ENCODE assay signal across 10 cellular contexts in genomic region chr1:206000641-206001339, GRCh38. TPM values are rescaled to one million over a fixed set of nuclear protein-coding genes. Genes with fewer than 3 reads are reported as not detected.
DNase-seq lines count a peak whose midpoint lies in the region; TF ChIP-seq lines count a peak whose summit lies in the region.
"Had no signal": no experiment of that assay in that cellular context is flagged by ENCODE, and none has a peak within 500 bp of the region (broad histone marks: within the 10 kb centered on the region; RNA-seq: fewer than 3 reads in every experiment).

No MANE protein-coding gene starts in this region.

- no peak for TF ChIP-seq POLR2A in NB4 (IDR thresholded peaks at IDR 0.05; ENCODE audit: extremely low read depth, insufficient read length)

- H3K36me3 ChIP-seq in A673 (ENCODE audit: insufficient read depth, low read length, poor library complexity, severe bottlenecking) = no peaks in the 10 kb centered on the region

- peak overlapping the region; percentile 13 to 46 for H3K27ac ChIP-seq in coronary artery
- H3K27ac ChIP-seq in skin epidermis = peak overlapping the region in 20 of 21 experiments; percentile 32 to 93 (median 85)
- no peak overlapping the region for H3K27ac ChIP-seq in A673 (ENCODE audit: low read depth, low read length, poor library complexity, severe bottlenecking)

- H3K4me3 ChIP-seq in NB4 (ENCODE audit: low read depth, low read length) (peak overlapping the region; percentile 0), coronary artery (no peak overlapping the region), skin epidermis (peak overlapping the region in 4 of 7 experiments; percentile 5 to 58 (median 36)), A673 (ENCODE audit: low read depth, low read length, poor library complexity, severe bottlenecking) (no peak overlapping the region)

- DNase-seq in Daoy (ENCODE audit: low read depth) = peak; percentile 77
- DNase-seq in NB4 (ENCODE audit: low read depth) = peak; percentile 27
- DNase-seq in coronary artery (ENCODE audit: low spot score) = peak; percentile 72
- DNase-seq in effector CD8-positive, alpha-beta T cell (lab: John Stamatoyannopoulos, UW) = no peak
- no peak for DNase-seq in NCI-H510A treated with DMSO at 0.1 percent for 48 hours (lab: John Stamatoyannopoulos, UW)
- no peak for DNase-seq in A673 (ENCODE audit: low spot score)
- no peak for DNase-seq in Kasumi-1 (lab: John Stamatoyannopoulos, UW)
- DNase-seq: DMS79 had no signal

- intact Hi-C loops in A673 (cut with micrococcal nuclease; ENCODE audit: unreplicated experiment) = no loop called here

- no peaks in the 10 kb centered on the region for H3K9me3 ChIP-seq in A673 (ENCODE audit: low read depth, low read length, poor library complexity, severe bottlenecking)

- CTCF ChIA-PET in A673 (lab: Charles Lee) = interaction anchor here (1.2 kb wide), 1 partner anchor 106 kb away, joined by 4 read pairs; no protein-coding TSS in a partner anchor

- H3K4me1 ChIP-seq in A673 (ENCODE audit: insufficient read depth, low read length, poor library complexity, severe bottlenecking) = peaks cover 4% of the 10 kb centered on the region

- H3K27me3 ChIP-seq in A673 (replicated peaks; ENCODE audit: insufficient read depth, low read depth, low read length, poor library complexity) = no peaks in the 10 kb centered on the region

- BruUV-seq in A673 (replicated peaks; lab: Mats Ljungman, UMichigan) = no TSS peak

- POLR2A ChIA-PET in A673 (lab: Charles Lee; ENCODE audit: low non-redundant PET) = no interaction called here

- TF ChIP-seq CTCF in NB4 (IDR thresholded peaks at IDR 0.05; ENCODE audit: low read depth, low read length) = no peak
- TF ChIP-seq CTCF in coronary artery (IDR thresholded peaks at IDR 0.05) = no peak
- TF ChIP-seq CTCF in A673 (conservative IDR thresholded peaks at IDR 0.05; ENCODE audit: low read depth, low read length) = no peak

RNA-seq across cellular contexts. Expression of gene RAB7B, which starts 2.4 kb away (rescaled TPM):
- total RNA-seq in Daoy (2014; rRNA removed; shearing (Covaris generic)) = 2.7 and 3.5 TPM in 2 replicates
- 0.11 and 0.31 TPM in 2 replicates for total RNA-seq in A673 (2021)

RNA-seq across cellular contexts. Expression of gene CTSE, which starts 22.9 kb away (rescaled TPM):
- total RNA-seq in Daoy (2014; rRNA removed; shearing (Covaris generic)) = not detected in 2 replicates
- 0.39 TPM in 1 of 2 replicates, not detected in the other for total RNA-seq in A673 (2021)
- total RNA-seq: SK-MEL-5 had no signal

RNA-seq across cellular contexts. Expression of gene RHEX, which starts 52.2 kb away (rescaled TPM):
- not detected in 2 replicates for total RNA-seq in Daoy (2014; rRNA removed; shearing (Covaris generic))
- not detected in 2 replicates for total RNA-seq in A673 (2021)
- total RNA-seq: SK-MEL-5 had no signal

RNA-seq across cellular contexts. Expression of gene SLC26A9, which starts 57.5 kb away (rescaled TPM):
- not detected in 2 replicates for total RNA-seq in Daoy (2014; rRNA removed; shearing (Covaris generic))
- total RNA-seq in A673 (2021) = not detected in 2 replicates
- total RNA-seq: SK-MEL-5 had no signal

Comparison
In these comparisons a context has a peak if more than half of its experiments do, and no peak if none do; other contexts are left out.
1. DNase-seq: peak in Daoy (single experiment), NB4 (single experiment) and coronary artery (single experiment); none in effector CD8-positive, alpha-beta T cell (single experiment), NCI-H510A treated with DMSO at 0.1 percent for 48 hours (single experiment), A673 (single experiment) and Kasumi-1 (0 of 2).
2. H3K4me3 ChIP-seq: peak in NB4 (single experiment) and skin epidermis (4 of 7); none in coronary artery (single experiment) and A673 (single experiment).